Comparison of ENCODE assay signal across 12 cellular contexts in genomic region chr17:81402530-81402941, GRCh38. TPM values are rescaled to one million over a fixed set of nuclear protein-coding genes. Genes with fewer than 3 reads are reported as not detected.
DNase-seq lines count a peak whose midpoint lies in the region; ATAC-seq, FAIRE-seq and TF ChIP-seq lines count a peak whose summit lies in the region.
"Had no signal": no experiment of that assay in that cellular context is flagged by ENCODE, and none has a peak within 500 bp of the region (broad histone marks: within the 10 kb centered on the region; RNA-seq: fewer than 3 reads in every experiment).

No MANE protein-coding gene starts in this region.

- H3K4me2 ChIP-seq in BLaER1 = peak overlapping the region; percentile 98
- H3K4me2 ChIP-seq in keratinocyte (ENCODE audit: control insufficient read depth, extremely low read depth, insufficient read depth, low read depth, low read length) = peak overlapping the region; percentile 82
- H3K4me2 ChIP-seq in mammary epithelial cell (ENCODE audit: insufficient read depth, low read depth, low read length) = no peak overlapping the region

- ATAC-seq in HG03354 (IDR thresholded peaks at IDR 0.05; ENCODE audit: poor library complexity, severe bottlenecking, unreplicated experiment) = no peak

- peaks cover 34% of the 10 kb centered on the region for H3K79me2 ChIP-seq in keratinocyte (ENCODE audit: control insufficient read depth, insufficient read depth, low read length)
- peaks cover 34% of the 10 kb centered on the region for H3K79me2 ChIP-seq in mammary epithelial cell (ENCODE audit: insufficient read depth, low read length)

- H4K20me1 ChIP-seq in BLaER1 (peaks cover 57% of the 10 kb centered on the region), keratinocyte (ENCODE audit: control insufficient read depth, extremely low read depth, insufficient read depth, low read length) (no peaks in the 10 kb centered on the region), mammary epithelial cell (ENCODE audit: insufficient read depth, low read length) (no peaks in the 10 kb centered on the region)

- H3K27ac ChIP-seq in BLaER1 = peak overlapping the region; percentile 97
- H3K27ac ChIP-seq in angular gyrus (ENCODE audit: low read depth, low read length) = peak overlapping the region; percentile 84
- no peak overlapping the region for H3K27ac ChIP-seq in keratinocyte (ENCODE audit: control insufficient read depth, insufficient read depth, low read length)
- H3K27ac ChIP-seq in mammary epithelial cell (ENCODE audit: insufficient read depth, low read depth, low read length) = no peak overlapping the region

- H3K9me1 ChIP-seq in keratinocyte (ENCODE audit: control insufficient read depth, extremely low read depth, insufficient read depth, low read length) = no peaks in the 10 kb centered on the region

- BruUV-seq in mammary epithelial cell (replicated peaks; lab: Mats Ljungman, UMichigan) = no TSS peak

- H3K9ac ChIP-seq in BLaER1 (peak overlapping the region; percentile 100), keratinocyte (ENCODE audit: control insufficient read depth, extremely low read depth, insufficient read depth, low read length) (peak overlapping the region; percentile 68), mammary epithelial cell (ENCODE audit: insufficient read depth, low read length) (no peak overlapping the region)

- intact Hi-C loops in mammary epithelial cell (cut with micrococcal nuclease) = no loop called here

- H2AFZ ChIP-seq in keratinocyte (ENCODE audit: control insufficient read depth, low read length) (peak overlapping the region; percentile 10), mammary epithelial cell (ENCODE audit: low read depth, low read length) (no peak overlapping the region)

- H3K27me3 ChIP-seq in BLaER1 (no peaks in the 10 kb centered on the region), keratinocyte (ENCODE audit: control insufficient read depth, extremely low read depth, insufficient read depth, low read length) (no peaks in the 10 kb centered on the region), mammary epithelial cell (ENCODE audit: insufficient read depth, low read length) (no peaks in the 10 kb centered on the region)

- CTCF ChIA-PET in mammary epithelial cell (lab: Charles Lee; ENCODE audit: low non-redundant PET) = no interaction called here

- no peak for FAIRE-seq in keratinocyte (lab: Jason Lieb, UNC)

- H3K4me1 ChIP-seq in BLaER1 (peaks cover 64% of the 10 kb centered on the region), keratinocyte (ENCODE audit: control insufficient read depth, extremely low read depth, insufficient read depth, low read length) (peaks cover 39% of the 10 kb centered on the region), mammary epithelial cell (ENCODE audit: insufficient read depth, low read length) (peaks cover 19% of the 10 kb centered on the region)

- in situ Hi-C loops in KBM-7 (cut with MboI; ENCODE audit: low pct_unique_long_range_greater_than_20kb, low sequenced_read_pairs) = no loop called here
- in situ Hi-C loops in mammary epithelial cell (cut with MboI; ENCODE audit: low sequenced_read_pairs in 2 of 2) = no loop called here

- DNase-seq in keratinocyte (ENCODE audit: low read depth, low spot score) (no peak), skeletal muscle cell (ENCODE audit: low read depth) (no peak), Kasumi-1 (lab: John Stamatoyannopoulos, UW) (no peak), KBM-7 (no peak), mammary epithelial cell (no peak)
- DNase-seq: activated CD4-positive, alpha-beta T cell treated with anti-CD3 and anti-CD28 coated beads, Interleukin-2, amount 50 U/mL, for 1 hour; activated naive CD4-positive, alpha-beta T cell treated with Interleukin-2 at 50 U/mL for 16 hours; MM.1S; SW 1271 had no signal

- dilution Hi-C loops in keratinocyte (cut with MboI; ENCODE audit: extremely low pct_ligation_motif_present, low sequenced_read_pairs) = no loop called here
- dilution Hi-C loops in mammary epithelial cell (cut with HindIII; ENCODE audit: low sequenced_read_pairs) = no loop called here

- WGBS in mammary epithelial cell (ENCODE audit: low coverage, missing lambda C conversion rate) = 100% methylated on average over 9 of the region's 9 CpGs

- H3K4me3 ChIP-seq in BLaER1 (peak overlapping the region; percentile 91), keratinocyte (ENCODE audit: control insufficient read depth in 2 of 3, extremely low read depth in 1 of 3, insufficient read depth in 2 of 3, low read depth in 1 of 3, low read length in 3 of 3) (peak overlapping the region in 2 of 3 experiments; percentile 48 to 54), skeletal muscle cell (ENCODE audit: low read depth, low read length) (peak overlapping the region; percentile 1), mammary epithelial cell (replicated peaks in 1 of 3; ENCODE audit: insufficient read depth in 1 of 3, low read depth in 2 of 3, low read length in 3 of 3) (no peak overlapping the region)

- peaks cover 55% of the 10 kb centered on the region for H3K36me3 ChIP-seq in BLaER1
- H3K36me3 ChIP-seq in keratinocyte (ENCODE audit: control insufficient read depth in 2 of 2, extremely low read depth in 1 of 2, insufficient read depth in 2 of 2, low read length in 2 of 2) = no peaks in the 10 kb centered on the region
- H3K36me3 ChIP-seq in mammary epithelial cell (ENCODE audit: insufficient read depth, low read length) = no peaks in the 10 kb centered on the region

- TF ChIP-seq CTCF in keratinocyte (optimal IDR thresholded peaks at IDR 0.05 in 1 of 3, IDR thresholded peaks at IDR 0.05 in 1 of 3, conservative IDR thresholded peaks at IDR 0.05 in 1 of 3; ENCODE audit: extremely low read depth in 1 of 3, insufficient read depth in 2 of 3, low read length in 3 of 3) (no peak), mammary epithelial cell (conservative IDR thresholded peaks at IDR 0.05 in 1 of 2, IDR thresholded peaks at IDR 0.05 in 1 of 2; ENCODE audit: extremely low read depth in 1 of 2, insufficient read depth in 1 of 2, low read depth in 1 of 2, low read length in 2 of 2) (no peak)

- H3K9me3 ChIP-seq in BLaER1 (no peaks in the 10 kb centered on the region), keratinocyte (ENCODE audit: control insufficient read depth, low read depth, low read length) (no peaks in the 10 kb centered on the region), mammary epithelial cell (replicated peaks; ENCODE audit: insufficient read depth, low read length) (no peaks in the 10 kb centered on the region)

RNA-seq across cellular contexts. Expression of gene BAHCC1, which starts 7.3 kb away (rescaled TPM):
- polyA plus RNA-seq in keratinocyte (0.52 to 1.0 TPM (median 0.80 TPM) in 3 replicates), mammary epithelial cell (1.6 TPM)
- polyA plus RNA-seq in keratinocyte (2011; ENCODE audit: low read depth) = 0.74 TPM
- polyA plus RNA-seq in keratinocyte (2011; cell fraction: cytosol; rRNA removed) = 0.13 and 0.88 TPM in 2 replicates
- polyA plus RNA-seq in keratinocyte (2011; cell fraction: nucleus; rRNA removed) = 3.0 and 5.1 TPM in 2 replicates
- polyA plus RNA-seq in keratinocyte (2012; ENCODE audit: low replicate concordance) = 0.85 and 2.5 TPM in 2 replicates
- polyA minus RNA-seq in keratinocyte (0.99 to 4.3 TPM (median 1.3 TPM) in 3 replicates), mammary epithelial cell (0.67 TPM)
- 0.96 TPM for polyA minus RNA-seq in keratinocyte (2011; cell fraction: cytosol; rRNA and poly(A)+ RNA removed)
- 4.7 and 6.7 TPM in 2 replicates for polyA minus RNA-seq in keratinocyte (2011; cell fraction: nucleus; rRNA and poly(A)+ RNA removed)
- 1 to 10 TPM; 2.2 to 9.1 TPM for total RNA-seq in mammary epithelial cell

Comparison
In these comparisons a context has a peak if more than half of its experiments do, and no peak if none do; other contexts are left out.
1. H3K27ac ChIP-seq: peak in BLaER1 (single experiment) and angular gyrus (single experiment); none in keratinocyte (single experiment) and mammary epithelial cell (single experiment).
2. H3K4me3 ChIP-seq: peak in BLaER1 (single experiment), keratinocyte (2 of 3) and skeletal muscle cell (single experiment); none in mammary epithelial cell (0 of 3).